Comparison of ENCODE assay signal across 1 cellular context in the genomic region with DNA sequence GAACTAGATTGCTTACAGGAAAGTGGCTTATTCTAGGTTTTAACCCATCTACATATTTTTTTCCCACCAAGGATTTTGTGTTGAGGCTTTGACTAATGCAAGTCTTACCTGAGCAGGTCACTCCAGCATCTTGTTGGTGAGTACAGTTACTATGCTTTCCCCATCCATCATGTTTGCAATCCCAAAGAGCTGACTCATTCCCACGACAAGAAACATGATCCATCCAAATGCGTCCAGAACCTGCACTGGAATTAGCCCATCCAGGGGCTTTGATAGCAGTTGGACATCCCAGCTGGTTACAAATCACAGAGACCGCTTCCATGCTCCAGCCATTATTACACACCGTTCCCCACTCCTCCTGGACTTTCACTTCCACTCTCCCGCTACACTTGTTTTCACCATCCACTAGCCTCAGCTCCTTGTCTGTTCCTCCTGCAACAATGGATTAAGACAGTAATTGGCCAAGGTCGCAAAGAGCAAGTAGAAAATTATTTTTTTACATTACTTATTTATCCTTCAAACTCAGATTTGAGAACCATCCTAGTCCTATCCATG.
TF ChIP-seq lines count a peak whose summit lies in the region.

No MANE protein-coding gene starts in this region.

TF ChIP-seq in IMR-90, 13 proteins besides CTCF, POLR2A, EP300 and RAD21 (continued from another document):
- TF ChIP-seq, protein P1, sequence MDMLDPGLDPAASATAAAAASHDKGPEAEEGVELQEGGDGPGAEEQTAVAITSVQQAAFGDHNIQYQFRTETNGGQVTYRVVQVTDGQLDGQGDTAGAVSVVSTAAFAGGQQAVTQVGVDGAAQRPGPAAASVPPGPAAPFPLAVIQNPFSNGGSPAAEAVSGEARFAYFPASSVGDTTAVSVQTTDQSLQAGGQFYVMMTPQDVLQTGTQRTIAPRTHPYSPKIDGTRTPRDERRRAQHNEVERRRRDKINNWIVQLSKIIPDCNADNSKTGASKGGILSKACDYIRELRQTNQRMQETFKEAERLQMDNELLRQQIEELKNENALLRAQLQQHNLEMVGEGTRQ (IDR thresholded peaks at IDR 0.05; ENCODE audit: low read depth, low read length) = no peak
- TF ChIP-seq, protein P2, sequence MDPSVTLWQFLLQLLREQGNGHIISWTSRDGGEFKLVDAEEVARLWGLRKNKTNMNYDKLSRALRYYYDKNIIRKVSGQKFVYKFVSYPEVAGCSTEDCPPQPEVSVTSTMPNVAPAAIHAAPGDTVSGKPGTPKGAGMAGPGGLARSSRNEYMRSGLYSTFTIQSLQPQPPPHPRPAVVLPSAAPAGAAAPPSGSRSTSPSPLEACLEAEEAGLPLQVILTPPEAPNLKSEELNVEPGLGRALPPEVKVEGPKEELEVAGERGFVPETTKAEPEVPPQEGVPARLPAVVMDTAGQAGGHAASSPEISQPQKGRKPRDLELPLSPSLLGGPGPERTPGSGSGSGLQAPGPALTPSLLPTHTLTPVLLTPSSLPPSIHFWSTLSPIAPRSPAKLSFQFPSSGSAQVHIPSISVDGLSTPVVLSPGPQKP (IDR thresholded peaks at IDR 0.05; ENCODE audit: borderline replicate concordance, low read depth, low read length) = no peak
- no peak for TF ChIP-seq CEBPB (IDR thresholded peaks at IDR 0.05; ENCODE audit: low read depth, low read length)
- no peak for TF ChIP-seq MAZ (IDR thresholded peaks at IDR 0.05; ENCODE audit: borderline replicate concordance, low read depth, low read length)
- no peak for TF ChIP-seq SMC3 (IDR thresholded peaks at IDR 0.05; ENCODE audit: low read depth, low read length)
- no peak for TF ChIP-seq RCOR1 (IDR thresholded peaks at IDR 0.05; ENCODE audit: insufficient replicate concordance, low read length)
- TF ChIP-seq FOS (IDR thresholded peaks at IDR 0.05; ENCODE audit: low read depth, low read length) = no peak
- no peak for TF ChIP-seq CHD1 (IDR thresholded peaks at IDR 0.05; ENCODE audit: low read depth, low read length)
- TF ChIP-seq RFX5 (IDR thresholded peaks at IDR 0.05; ENCODE audit: low read depth, low read length) = no peak
- no peak for TF ChIP-seq MAFK (IDR thresholded peaks at IDR 0.05; ENCODE audit: low read depth, low read length)
